ENCODE assay signal across 7 cellular contexts in genomic region chr3:138935864-138936762, GRCh38. TPM values are rescaled to one million over a fixed set of nuclear protein-coding genes. Genes with fewer than 3 reads are reported as not detected.
A peak's percentile ranks its signal among the peaks of the same experiment; 100 is the strongest.
DNase-seq lines count a peak whose midpoint lies in the region; ATAC-seq and TF ChIP-seq lines count a peak whose summit lies in the region.

No MANE protein-coding gene starts in this region.

- CTCF ChIA-PET in activated CD8-positive, alpha-beta T cell treated with anti-CD3 and anti-CD28 coated beads for 36 hours (lab: Charles Lee): interaction anchor here (0.7 to 8.0 kb wide), 44 partner anchors 9 to 524 kb away, joined by 3 to 118 read pairs (median 4); partner anchors contain the start of genes CEP70, FOXL2 and FOXL2NB

- POLR2A ChIA-PET in activated CD8-positive, alpha-beta T cell treated with anti-CD3 and anti-CD28 coated beads for 36 hours (lab: Charles Lee): interaction anchor here (0.6 to 1.4 kb wide), 3 partner anchors 11 to 511 kb away, joined by 3 to 4 read pairs (median 3); no protein-coding TSS in a partner anchor

- no peaks in the 10 kb centered on the region for H3K36me3 Mint-ChIP-seq in activated CD8-positive, alpha-beta T cell treated with anti-CD3 and anti-CD28 coated beads for 36 hours (ENCODE audit: low read depth)
- no peaks in the 10 kb centered on the region for H3K36me3 Mint-ChIP-seq in effector memory CD8-positive, alpha-beta T cell (ENCODE audit: insufficient read depth)

- peak; percentile 95 for TF ChIP-seq CTCF in GM12872 (IDR thresholded peaks at IDR 0.05; ENCODE audit: insufficient read depth, low read depth, low read length)
- peak; percentile 92 for TF ChIP-seq CTCF in activated CD8-positive, alpha-beta T cell treated with anti-CD3 and anti-CD28 coated beads for 36 hours (IDR thresholded peaks at IDR 0.05)

- peak overlapping the region; percentile 67 for H3K4me3 Mint-ChIP-seq in activated CD8-positive, alpha-beta T cell treated with anti-CD3 and anti-CD28 coated beads for 36 hours
- H3K4me3 Mint-ChIP-seq in effector memory CD8-positive, alpha-beta T cell: peak overlapping the region; percentile 76 to 84

- DNase-seq in NCI-H345 (lab: John Stamatoyannopoulos, UW): peak; percentile 34
- peak; percentile 79 for DNase-seq in activated CD8-positive, alpha-beta T cell treated with anti-CD3 and anti-CD28 coated beads for 36 hours
- peak; percentile 63 to 71 (median 66) for DNase-seq in effector memory CD8-positive, alpha-beta T cell
- peak; percentile 95 for DNase-seq in mesenteric fat pad (ENCODE audit: low spot score)
- peak; percentile 19 to 23 for DNase-seq in stimulated activated CD8-positive, alpha-beta memory T cell treated with anti-CD3 and anti-CD28 coated beads, Interleukin-15, amount 100 ng/mL, for 4 hours (ENCODE audit: low read depth in 2 of 2)

- H3K9me3 Mint-ChIP-seq in activated CD8-positive, alpha-beta T cell treated with anti-CD3 and anti-CD28 coated beads for 36 hours: no peaks in the 10 kb centered on the region
- no peaks in the 10 kb centered on the region for H3K9me3 Mint-ChIP-seq in effector memory CD8-positive, alpha-beta T cell

- peaks cover 31% of the 10 kb centered on the region for H3K4me1 Mint-ChIP-seq in activated CD8-positive, alpha-beta T cell treated with anti-CD3 and anti-CD28 coated beads for 36 hours (ENCODE audit: low read depth)
- H3K4me1 Mint-ChIP-seq in effector memory CD8-positive, alpha-beta T cell (ENCODE audit: low read depth in 2 of 2): peaks cover 25% of the 10 kb centered on the region in 2 donors

- H3K27ac Mint-ChIP-seq in activated CD8-positive, alpha-beta T cell treated with anti-CD3 and anti-CD28 coated beads for 36 hours: no peak overlapping the region
- H3K27ac Mint-ChIP-seq in effector memory CD8-positive, alpha-beta T cell: no peak overlapping the region

- ATAC-seq in HG02610 (IDR thresholded peaks at IDR 0.05; ENCODE audit: unreplicated experiment): peak; percentile 74
- peak; percentile 87 for ATAC-seq in activated CD8-positive, alpha-beta T cell treated with anti-CD3 and anti-CD28 coated beads for 36 hours
- peak; percentile 77 for ATAC-seq in effector memory CD8-positive, alpha-beta T cell (replicated peaks)

- intact Hi-C loops in activated CD8-positive, alpha-beta T cell treated with anti-CD3 and anti-CD28 coated beads for 36 hours (cut with micrococcal nuclease): no loop called here

- peaks cover 71% of the 10 kb centered on the region for H3K27me3 Mint-ChIP-seq in activated CD8-positive, alpha-beta T cell treated with anti-CD3 and anti-CD28 coated beads for 36 hours
- H3K27me3 Mint-ChIP-seq in effector memory CD8-positive, alpha-beta T cell: peaks cover 86 to 92% of the 10 kb centered on the region in 2 donors

RNA-seq across cellular contexts. Expression of gene FOXL2, which starts 10.8 kb away (rescaled TPM):
- not detected for total RNA-seq in activated CD8-positive, alpha-beta T cell treated with anti-CD3 and anti-CD28 coated beads for 36 hours
- not detected for total RNA-seq in mesenteric fat pad

RNA-seq across cellular contexts. Expression of gene FOXL2NB, which starts 10.9 kb away (rescaled TPM):
- not detected for total RNA-seq in activated CD8-positive, alpha-beta T cell treated with anti-CD3 and anti-CD28 coated beads for 36 hours
- not detected for total RNA-seq in mesenteric fat pad

Comparison
In these comparisons a context has a peak if more than half of its experiments do, and no peak if none do; other contexts are left out.
1. Peak in every context shown above with its lines: DNase-seq and ATAC-seq.
2. DNase-seq: peak in every context shown above with its lines; median percentile 95 in mesenteric fat pad; 79 in activated CD8-positive, alpha-beta T cell treated with anti-CD3 and anti-CD28 coated beads for 36 hours; 66 in effector memory CD8-positive, alpha-beta T cell; 34 in NCI-H345; 21 in stimulated activated CD8-positive, alpha-beta memory T cell treated with anti-CD3 and anti-CD28 coated beads, Interleukin-15, amount 100 ng/mL, for 4 hours.